Comparison of ENCODE assay signal across 8 cellular contexts in the genomic region with DNA sequence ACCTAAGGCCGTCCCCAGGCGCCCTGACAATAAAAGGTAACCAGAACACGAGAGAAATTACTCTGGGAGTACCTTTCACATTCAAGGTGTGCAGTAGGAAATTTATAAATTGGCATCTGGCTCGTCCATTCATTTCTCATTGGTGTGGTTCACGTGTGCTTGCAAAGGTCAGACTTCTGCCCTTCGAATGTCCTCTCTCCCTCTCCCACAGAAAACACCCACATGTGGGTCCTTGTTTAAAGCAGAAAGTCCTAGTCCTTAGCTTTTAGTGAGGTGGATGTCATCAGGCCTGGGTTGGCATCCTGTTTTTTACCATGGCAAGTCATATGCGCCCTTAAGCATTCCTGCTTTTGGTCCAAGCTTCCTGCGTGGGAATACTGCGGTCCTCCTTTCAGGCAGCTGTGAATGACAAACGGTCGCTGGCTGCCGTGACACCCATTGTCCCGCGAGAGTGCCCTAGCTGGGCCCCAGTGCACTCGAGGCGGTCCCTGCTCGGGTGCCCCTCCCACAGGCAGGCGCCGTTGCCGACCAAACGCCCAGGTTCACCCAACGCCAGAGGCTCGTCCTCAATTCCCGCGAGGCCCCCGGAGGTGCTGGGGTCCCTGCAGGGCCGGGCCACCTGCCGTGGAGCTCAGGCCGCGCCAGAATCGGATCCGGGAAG. TPM values are rescaled to one million over a fixed set of nuclear protein-coding genes. Genes with fewer than 3 reads are reported as not detected.
DNase-seq lines count a peak whose midpoint lies in the region; TF ChIP-seq lines count a peak whose summit lies in the region.

A gene (plus strand): TSS at position 531 of the 661 bp plus-strand sequence. CDS start 140 bp downstream, outside the sequence.

- H3K9me3 ChIP-seq in GM23248 (ENCODE audit: low read depth) (no peaks in the 10 kb centered on the region), Karpas-422 (ENCODE audit: low read length) (no peaks in the 10 kb centered on the region), subcutaneous abdominal adipose tissue (ENCODE audit: control insufficient read depth in 5 of 5, low read length in 5 of 5) (no peaks in the 10 kb centered on the region)

- peaks cover 29% of the 10 kb centered on the region for H3K4me1 ChIP-seq in GM23248 (ENCODE audit: insufficient read depth)
- peaks cover 36% of the 10 kb centered on the region for H3K4me1 ChIP-seq in Karpas-422 (ENCODE audit: low read length)
- peaks cover 7 to 49% (median 45%) of the 10 kb centered on the region in 5 donors for H3K4me1 ChIP-seq in subcutaneous abdominal adipose tissue (ENCODE audit: control insufficient read depth in 5 of 5, insufficient read depth in 5 of 5, low read length in 5 of 5)

- peak within 1 kb of the TSS; percentile 77 for H2AFZ ChIP-seq in GM23248
- peak within 1 kb of the TSS; percentile 83; the same call in 1 of the 2 replicates for H2AFZ ChIP-seq in Karpas-422 (ENCODE audit: low read length)

- H3K79me2 ChIP-seq in GM23248 (ENCODE audit: insufficient read depth), result peaks cover 50% of the 10 kb centered on the region
- H3K79me2 ChIP-seq in Karpas-422 (ENCODE audit: low read length), result peaks cover 41% of the 10 kb centered on the region

- no peaks in the 10 kb centered on the region for H3K9me3 Mint-ChIP-seq in neural crest cell

- POLR2A ChIA-PET in RWPE1 (lab: Yijun Ruan, JAX; ENCODE audit: low non-redundant PET), result interaction anchor here (1.0 kb wide), 1 partner anchor 15 kb away, joined by 9 read pairs; a partner anchor contains a TSS

- TF ChIP-seq CTCF in RWPE1 (conservative IDR thresholded peaks at IDR 0.05; ENCODE audit: low read depth), result no peak
- no peak for TF ChIP-seq CTCF in neural crest cell (conservative IDR thresholded peaks at IDR 0.05)

- WGBS in GM23248 (ENCODE audit: low coverage in 1 of 2, low lambda C conversion rate in 2 of 2, missing lambda C conversion rate in 2 of 2), 2 experiments, result 8 to 10% methylated on average over 28 to 32 of the region's 32 CpGs

- H3K27ac ChIP-seq in GM23248 (peak within 1 kb of the TSS; percentile 74), Karpas-422 (ENCODE audit: low read length) (peak within 1 kb of the TSS; percentile 62), RWPE1 (peak within 1 kb of the TSS; percentile 86), subcutaneous abdominal adipose tissue (ENCODE audit: low read depth, low read length) (peak within 1 kb of the TSS; percentile 62)

- H3K4me3 ChIP-seq in GM23248 (peak within 1 kb of the TSS; percentile 80), Karpas-422 (ENCODE audit: low read length) (peak within 1 kb of the TSS; percentile 70), subcutaneous abdominal adipose tissue (ENCODE audit: low read depth in 1 of 5, low read length in 5 of 5) (peak within 1 kb of the TSS; percentile 75 to 91 (median 80))

- H3K4me2 ChIP-seq in GM23248 (ENCODE audit: unreplicated experiment), result peak within 1 kb of the TSS; percentile 98
- peak within 1 kb of the TSS; percentile 70 for H3K4me2 ChIP-seq in Karpas-422 (ENCODE audit: low read depth, low read length, poor library complexity, severe bottlenecking)

- H3K4me3 Mint-ChIP-seq in neural crest cell, result peak within 1 kb of the TSS; percentile 88

- H3K9me2 ChIP-seq in GM23248 (ENCODE audit: insufficient read depth) (no peaks in the 10 kb centered on the region), Karpas-422 (replicated peaks; ENCODE audit: insufficient read depth, low read length) (no peaks in the 10 kb centered on the region)

- peaks cover 10% of the 10 kb centered on the region; the same call in 1 of the 2 replicates for H4K20me1 ChIP-seq in GM23248 (ENCODE audit: insufficient read depth)
- H4K20me1 ChIP-seq in Karpas-422 (ENCODE audit: insufficient read depth, low read depth, low read length), result no peaks in the 10 kb centered on the region

- peaks cover 16% of the 10 kb centered on the region for H3K36me3 Mint-ChIP-seq in neural crest cell (ENCODE audit: low read depth)

- CTCF ChIA-PET in RWPE1 (lab: Yijun Ruan, JAX), result interaction anchor here (0.7 kb wide), 2 partner anchors 10 to 185 kb away, joined by 3 read pairs; no protein-coding TSS in a partner anchor

- H3K36me3 ChIP-seq in GM23248 (ENCODE audit: low read depth), result no peaks in the 10 kb centered on the region
- peaks cover 6% of the 10 kb centered on the region; the same call in 1 of the 2 replicates for H3K36me3 ChIP-seq in Karpas-422 (ENCODE audit: insufficient read depth, low read length)
- peaks cover 0 to 5% (median 5%) of the 10 kb centered on the region in 5 donors for H3K36me3 ChIP-seq in subcutaneous abdominal adipose tissue (ENCODE audit: control insufficient read depth in 5 of 5, insufficient read depth in 5 of 5, low read length in 5 of 5)

- H3K27ac Mint-ChIP-seq in neural crest cell (ENCODE audit: unreplicated experiment), result peak within 1 kb of the TSS; percentile 55

- peaks cover 38% of the 10 kb centered on the region for H3K4me1 Mint-ChIP-seq in neural crest cell

- DNase-seq in EL (peak; percentile 89), GM23248 (peak; percentile 94), Karpas-422 (peak; percentile 96), RWPE1 (ENCODE audit: low spot score) (peak; percentile 81), fibroblast of the conjunctiva (ENCODE audit: low read depth) (peak; percentile 37), neural crest cell (ENCODE audit: low read depth, low spot score) (peak; percentile 57)
- DNase-seq in activated effector memory CD4-positive, alpha-beta T cell treated with Interleukin-2 at 50 U/mL for 16 hours, result peak; percentile 67

- H3K27me3 ChIP-seq in GM23248 (replicated peaks; ENCODE audit: insufficient read depth) (no peaks in the 10 kb centered on the region), Karpas-422 (ENCODE audit: low read length) (no peaks in the 10 kb centered on the region), subcutaneous abdominal adipose tissue (ENCODE audit: control insufficient read depth in 5 of 5, insufficient read depth in 4 of 5, low read length in 5 of 5) (no peaks in the 10 kb centered on the region)

- H3F3A ChIP-seq in GM23248 (ENCODE audit: insufficient read depth), result peaks cover 16% of the 10 kb centered on the region

- no peaks in the 10 kb centered on the region for H3K27me3 Mint-ChIP-seq in neural crest cell (ENCODE audit: low read depth)

- peak within 1 kb of the TSS; percentile 91 for H3K9ac ChIP-seq in GM23248
- peak within 1 kb of the TSS; percentile 94 for H3K9ac ChIP-seq in Karpas-422 (ENCODE audit: low read length)
- H3K9ac ChIP-seq in subcutaneous abdominal adipose tissue (ENCODE audit: low read length in 5 of 5), result peak within 1 kb of the TSS; percentile 73 to 93 (median 83)

- in situ Hi-C loops in GM23248 (cut with MboI), result no loop called here

RNA-seq across cellular contexts. Expression of the gene that starts here (rescaled TPM):
- 18.0 and 19.5 TPM in 2 replicates for total RNA-seq in GM23248 (2014; rRNA removed; shearing (Covaris generic))
- polyA plus RNA-seq in GM23248 (2016; fragmentation: Nextera tagmentation; extraction: Ambion mirVana), result 25.1 and 28.1 TPM in 2 replicates
- 17.0 and 19.6 TPM in 2 replicates for total RNA-seq in Karpas-422 (2014; rRNA removed; shearing (Covaris generic); ENCODE audit: low replicate concordance)
- 11.1 and 12.5 TPM in 2 replicates for total RNA-seq in neural crest cell

Comparison
In these comparisons a context has a peak if more than half of its experiments do, and no peak if none do; other contexts are left out.
1. Peak in every context shown above with its lines: DNase-seq, H3K4me3 ChIP-seq and H3K27ac ChIP-seq.
2. DNase-seq: peak in every context shown above with its lines; median percentile 96 in Karpas-422; 94 in GM23248; 89 in EL; 81 in RWPE1; 67 in activated effector memory CD4-positive, alpha-beta T cell treated with Interleukin-2 at 50 U/mL for 16 hours; 57 in neural crest cell; 37 in fibroblast of the conjunctiva.